24 cellular contexts compared by ENCODE assay signal in the genomic region with DNA sequence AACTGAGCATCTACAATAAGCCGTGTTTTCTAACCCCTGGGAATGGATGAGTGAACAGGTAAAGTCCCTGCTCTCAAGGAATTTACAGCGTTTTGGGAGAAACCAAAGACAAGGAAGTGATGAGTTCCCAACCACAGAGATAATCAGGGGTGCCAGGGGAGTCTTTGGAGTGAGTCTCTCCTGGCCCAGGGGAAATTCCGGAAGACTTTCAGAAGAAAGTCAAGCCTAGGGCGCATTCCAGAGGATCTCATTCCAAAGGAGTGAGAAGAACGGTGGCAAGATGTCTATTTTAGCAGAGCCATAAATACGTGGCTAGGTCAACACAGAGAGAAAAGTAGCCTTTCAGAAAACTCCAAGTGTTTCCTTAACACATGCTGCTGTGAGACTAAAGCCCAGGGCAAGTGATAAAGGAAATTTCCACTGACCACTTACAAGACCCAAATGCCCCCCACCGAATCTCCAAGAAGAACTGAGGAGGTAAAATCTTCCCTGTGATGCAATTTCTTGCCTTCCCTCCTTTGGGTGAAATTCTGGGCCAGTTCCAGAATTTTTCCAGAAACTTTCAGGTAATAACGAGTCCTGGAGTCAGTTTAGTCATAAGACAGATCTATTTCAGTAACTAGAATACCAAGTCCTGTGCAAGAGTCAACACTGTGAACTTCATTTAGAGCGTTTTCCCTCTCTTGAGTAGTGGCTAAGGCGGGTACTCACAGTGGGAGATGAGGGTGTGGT.
DNase-seq lines count a peak whose midpoint lies in the region; ATAC-seq lines count a peak whose summit lies in the region.
"Had no signal": no experiment of that assay in that cellular context is flagged by ENCODE, and none has a peak within 500 bp of the region (broad histone marks: within the 10 kb centered on the region; RNA-seq: fewer than 3 reads in every experiment).

No MANE protein-coding gene starts in this region.

- ATAC-seq in HG03342 (IDR thresholded peaks at IDR 0.05; ENCODE audit: unreplicated experiment), result no peak
- ATAC-seq: activated T-helper 17 cell treated with anti-CD3 and anti-CD28 coated beads, Interleukin-2, amount 50 U/mL, for 72 hours; right cardiac atrium had no signal

- peaks cover 9% of the 10 kb centered on the region for H3K27me3 Mint-ChIP-seq in dendritic cell treated with granulocyte-macrophage colony-stimulating factor and Interleukin-4, amounts not matched to agents 40 ng/mL and 50 ng/mL, for 4 days
- H3K27me3 Mint-ChIP-seq: activated T-helper 17 cell treated with anti-CD3 and anti-CD28 coated beads, Interleukin-2, amount 50 U/mL, for 72 hours had no signal

- H3K4me3 Mint-ChIP-seq in dendritic cell treated with granulocyte-macrophage colony-stimulating factor and Interleukin-4, amounts not matched to agents 40 ng/mL and 50 ng/mL, for 4 days, result no peak overlapping the region
- H3K4me3 Mint-ChIP-seq: activated T-helper 17 cell treated with anti-CD3 and anti-CD28 coated beads, Interleukin-2, amount 50 U/mL, for 72 hours; neural crest cell had no signal

- in situ Hi-C loops in Caki2 (cut with HindIII; ENCODE audit: low pct_unique_long_range_greater_than_20kb, low sequenced_read_pairs), result no loop called here

- intact Hi-C loops in dendritic cell treated with granulocyte-macrophage colony-stimulating factor and Interleukin-4, amounts not matched to agents 40 ng/mL and 50 ng/mL, for 4 days (cut with micrococcal nuclease), result no loop called here

- no peaks in the 10 kb centered on the region for H3K9me3 Mint-ChIP-seq in dendritic cell treated with granulocyte-macrophage colony-stimulating factor and Interleukin-4, amounts not matched to agents 40 ng/mL and 50 ng/mL, for 4 days

- peak overlapping the region; percentile 23 for H3K27ac Mint-ChIP-seq in dendritic cell treated with granulocyte-macrophage colony-stimulating factor and Interleukin-4, amounts not matched to agents 40 ng/mL and 50 ng/mL, for 4 days
- H3K27ac Mint-ChIP-seq: activated T-helper 17 cell treated with anti-CD3 and anti-CD28 coated beads, Interleukin-2, amount 50 U/mL, for 72 hours had no signal

- no peaks in the 10 kb centered on the region for H3K4me1 Mint-ChIP-seq in dendritic cell treated with granulocyte-macrophage colony-stimulating factor and Interleukin-4, amounts not matched to agents 40 ng/mL and 50 ng/mL, for 4 days (ENCODE audit: low read depth)
- H3K4me1 Mint-ChIP-seq: activated T-helper 17 cell treated with anti-CD3 and anti-CD28 coated beads, Interleukin-2, amount 50 U/mL, for 72 hours had no signal

- no peaks in the 10 kb centered on the region for H3K36me3 Mint-ChIP-seq in dendritic cell treated with granulocyte-macrophage colony-stimulating factor and Interleukin-4, amounts not matched to agents 40 ng/mL and 50 ng/mL, for 4 days (ENCODE audit: low read depth)

- DNase-seq in Caki2 (ENCODE audit: low read depth) (peak; percentile 90), M059J (ENCODE audit: low read depth) (peak; percentile 63), left kidney (ENCODE audit: low read depth, low spot score) (peak; percentile 19), NCI-H1436 (lab: John Stamatoyannopoulos, UW) (no peak), dermis blood vessel endothelial cell (no peak), HuH-7.5 (ENCODE audit: low spot score) (no peak)
- DNase-seq: activated CD4-positive, alpha-beta T cell treated with anti-CD3 and anti-CD28 coated beads, Interleukin-2, amount 50 U/mL, for 48 hours; activated CD8-positive, alpha-beta memory T cell treated with anti-CD3 and anti-CD28 coated beads, Interleukin-2, amount 50 U/mL, for 4 hours; activated naive CD4-positive, alpha-beta T cell treated with anti-CD3 and anti-CD28 coated beads, Interleukin-2, amount 50 U/mL, for 16 hours; amniotic stem cell; colonic mucosa; Karpas-422; NCI-H1048; NCI-H1694 treated with DMSO at 0.1 percent for 48 hours; NCI-H2171 treated with DMSO at 0.1 percent for 48 hours; NCI-H524 treated with DMSO at 0.1 percent for 48 hours; Peyer's patch; right cardiac atrium; SJCRH30; stimulated activated CD4-positive, alpha-beta T cell treated with anti-CD3 and anti-CD28 coated beads, Interleukin-2, amount 100 ng/mL, for 24 hours had no signal

Comparison
In these comparisons a context has a peak if more than half of its experiments do, and no peak if none do; other contexts are left out.
1. DNase-seq: peak in Caki2 (single experiment), M059J (single experiment) and left kidney (single experiment); none in NCI-H1436 (single experiment), dermis blood vessel endothelial cell (single experiment) and HuH-7.5 (single experiment).